In genomic region chr12:57094194-57095160, GRCh38 we compare ENCODE assay signal across 8 cellular contexts. TPM values are rescaled to one million over a fixed set of nuclear protein-coding genes. Genes with fewer than 3 reads are reported as not detected.
DNase-seq lines count a peak whose midpoint lies in the region; ATAC-seq and TF ChIP-seq lines count a peak whose summit lies in the region.

No MANE protein-coding gene starts in this region.

- CTCF ChIA-PET in CD4-positive, alpha-beta T cell (lab: Charles Lee): interaction anchor here (0.9 to 7.6 kb wide), 5 partner anchors 13 to 30 kb away, joined by 3 to 67 read pairs (median 6); partner anchors contain the start of gene STAT6
- CTCF ChIA-PET in OCI-LY7 (lab: Charles Lee; ENCODE audit: unreplicated experiment): interaction anchor here (2.9 kb wide), 1 partner anchor 25 kb away, joined by 10 read pairs; no protein-coding TSS in a partner anchor

- H3K4me2 ChIP-seq in OCI-LY7 (ENCODE audit: low read length) (peak overlapping the region; percentile 54), neural progenitor cell (no peak overlapping the region)

- H3K36me3 Mint-ChIP-seq in CD4-positive, alpha-beta T cell (ENCODE audit: low read depth): peaks cover 94% of the 10 kb centered on the region
- H3K36me3 Mint-ChIP-seq in endodermal cell (ENCODE audit: low read depth) (peaks cover 54% of the 10 kb centered on the region), neural progenitor cell (peaks cover 32% of the 10 kb centered on the region)

- H3K4me1 ChIP-seq in OCI-LY7 (ENCODE audit: insufficient read depth, low read length, poor library complexity, severe bottlenecking) (peaks cover 25% of the 10 kb centered on the region), endodermal cell (ENCODE audit: control insufficient read depth, insufficient read depth, low read length) (peaks cover 3% of the 10 kb centered on the region), neural progenitor cell (peaks cover 17% of the 10 kb centered on the region)

- no peaks in the 10 kb centered on the region for H3K27me3 Mint-ChIP-seq in CD4-positive, alpha-beta T cell
- no peaks in the 10 kb centered on the region for H3K27me3 Mint-ChIP-seq in endodermal cell (ENCODE audit: insufficient read depth)
- peaks cover 6% of the 10 kb centered on the region for H3K27me3 Mint-ChIP-seq in neural progenitor cell (ENCODE audit: insufficient read depth, low read depth)

- WGBS in endodermal cell (ENCODE audit: insufficient coverage in 1 of 2, insufficient read length in 1 of 2), 2 experiments: 70 to 77% methylated on average over 2 to 15 of the region's 15 CpGs

- H3K4me3 ChIP-seq in OCI-LY7 (ENCODE audit: low read depth, low read length, poor library complexity, severe bottlenecking) (no peak overlapping the region), endodermal cell (ENCODE audit: low read length) (no peak overlapping the region), neural progenitor cell (no peak overlapping the region), MG63 (no peak overlapping the region)

- DNase-seq in CD4-positive, alpha-beta T cell: no peak
- no peak for DNase-seq in OCI-LY7 (ENCODE audit: low spot score)
- peak; percentile 59 for DNase-seq in endodermal cell
- DNase-seq in neural progenitor cell (ENCODE audit: low spot score): no peak
- DNase-seq in MG63: no peak
- no peak for DNase-seq in NCI-H510A treated with DMSO at 0.1 percent for 48 hours (lab: John Stamatoyannopoulos, UW)

- no peaks in the 10 kb centered on the region for H3K9me2 ChIP-seq in OCI-LY7 (ENCODE audit: insufficient read depth, low read length)

- H3K9me3 ChIP-seq in CD4-positive, alpha-beta T cell (ENCODE audit: control insufficient read depth, low read length): no peaks in the 10 kb centered on the region
- H3K9me3 ChIP-seq in OCI-LY7 (ENCODE audit: low read length) (no peaks in the 10 kb centered on the region), endodermal cell (ENCODE audit: control insufficient read depth, low read length) (no peaks in the 10 kb centered on the region), neural progenitor cell (ENCODE audit: low read depth) (no peaks in the 10 kb centered on the region), MG63 (no peaks in the 10 kb centered on the region)

- H3K27me3 ChIP-seq in CD4-positive, alpha-beta T cell (ENCODE audit: control insufficient read depth, insufficient read depth, low read length): no peaks in the 10 kb centered on the region
- H3K27me3 ChIP-seq in endodermal cell (ENCODE audit: control insufficient read depth, insufficient read depth, low read length, poor library complexity, severe bottlenecking): no peaks in the 10 kb centered on the region
- H3K27me3 ChIP-seq in neural progenitor cell: no peaks in the 10 kb centered on the region
- H3K27me3 ChIP-seq in MG63: no peaks in the 10 kb centered on the region

- H3K79me2 ChIP-seq in OCI-LY7 (ENCODE audit: insufficient read depth, low read depth, low read length) (no peaks in the 10 kb centered on the region), neural progenitor cell (ENCODE audit: low read depth) (peaks cover 24% of the 10 kb centered on the region)

- no peaks in the 10 kb centered on the region for H3K9me3 Mint-ChIP-seq in CD4-positive, alpha-beta T cell
- no peaks in the 10 kb centered on the region for H3K9me3 Mint-ChIP-seq in endodermal cell
- no peaks in the 10 kb centered on the region for H3K9me3 Mint-ChIP-seq in neural progenitor cell

- TF ChIP-seq CTCF in CD4-positive, alpha-beta T cell (IDR thresholded peaks at IDR 0.05): no peak
- TF ChIP-seq CTCF in OCI-LY7 (conservative IDR thresholded peaks at IDR 0.05; ENCODE audit: low read length) (no peak), endodermal cell (conservative IDR thresholded peaks at IDR 0.05) (no peak), neural progenitor cell (IDR thresholded peaks at IDR 0.05) (no peak)

- H3F3A ChIP-seq in neural progenitor cell (ENCODE audit: low read depth): peaks cover 16% of the 10 kb centered on the region

- H3K36me3 ChIP-seq in OCI-LY7 (ENCODE audit: insufficient read depth, low read length): peaks cover 67% of the 10 kb centered on the region
- H3K36me3 ChIP-seq in endodermal cell (ENCODE audit: control insufficient read depth, insufficient read depth, low read length): peaks cover 19% of the 10 kb centered on the region
- H3K36me3 ChIP-seq in neural progenitor cell: no peaks in the 10 kb centered on the region
- peaks cover 58% of the 10 kb centered on the region for H3K36me3 ChIP-seq in MG63

- BruUV-seq in OCI-LY7 (replicated peaks; lab: Mats Ljungman, UMichigan): no TSS peak

- H3K27ac Mint-ChIP-seq in CD4-positive, alpha-beta T cell: peak overlapping the region; percentile 98
- H3K27ac Mint-ChIP-seq in endodermal cell (peak overlapping the region; percentile 10), neural progenitor cell (peak overlapping the region; percentile 86)

- H3K4me3 Mint-ChIP-seq in CD4-positive, alpha-beta T cell: no peak overlapping the region
- H3K4me3 Mint-ChIP-seq in endodermal cell (no peak overlapping the region), neural progenitor cell (peak overlapping the region; percentile 57)

- intact Hi-C loops in CD4-positive, alpha-beta T cell (cut with DNase I, micrococcal nuclease): no loop called here
- intact Hi-C loops in OCI-LY7 (cut with micrococcal nuclease; ENCODE audit: unreplicated experiment): no loop called here

- POLR2A ChIA-PET in CD4-positive, alpha-beta T cell (lab: Charles Lee): interaction anchor here (0.6 to 14.4 kb wide), 5 partner anchors 13 to 417 kb away, joined by 3 to 344 read pairs (median 15); partner anchors contain the start of genes NEMP1 and STAT6
- POLR2A ChIA-PET in OCI-LY7 (lab: Charles Lee): interaction anchor here (0.6 kb wide), 1 partner anchor 13 kb away, joined by 3 read pairs; no protein-coding TSS in a partner anchor

- H3K9ac ChIP-seq in endodermal cell (ENCODE audit: extremely low read depth, low read length, poor library complexity, severe bottlenecking) (no peak overlapping the region), neural progenitor cell (no peak overlapping the region)

- peak overlapping the region; percentile 69 for H3K27ac ChIP-seq in CD4-positive, alpha-beta T cell (ENCODE audit: low read depth, low read length)
- H3K27ac ChIP-seq in OCI-LY7 (ENCODE audit: low read depth, low read length, poor library complexity, severe bottlenecking) (peak overlapping the region; percentile 6), endodermal cell (ENCODE audit: low read depth, low read length) (peak overlapping the region; percentile 82), neural progenitor cell (no peak overlapping the region)

- H2AFZ ChIP-seq in OCI-LY7 (ENCODE audit: low read length) (no peak overlapping the region), neural progenitor cell (replicated peaks) (no peak overlapping the region)

- ATAC-seq in CD4-positive, alpha-beta T cell (ENCODE audit: poor library complexity): no peak
- ATAC-seq in HG03354 (IDR thresholded peaks at IDR 0.05; ENCODE audit: poor library complexity, severe bottlenecking, unreplicated experiment): no peak
- no peak for ATAC-seq in HG02759 (IDR thresholded peaks at IDR 0.05; ENCODE audit: unreplicated experiment)

- peaks cover 57% of the 10 kb centered on the region for H3K4me1 Mint-ChIP-seq in CD4-positive, alpha-beta T cell (ENCODE audit: low read depth)
- H3K4me1 Mint-ChIP-seq in endodermal cell (peaks cover 9% of the 10 kb centered on the region), neural progenitor cell (peaks cover 56% of the 10 kb centered on the region)

- H4K20me1 ChIP-seq in OCI-LY7 (ENCODE audit: insufficient read depth, low read length) (no peaks in the 10 kb centered on the region), neural progenitor cell (ENCODE audit: low read depth) (peaks cover 38% of the 10 kb centered on the region)

RNA-seq across cellular contexts. Expression of gene NAB2, which starts 5.6 kb away (rescaled TPM):
- total RNA-seq in CD4-positive, alpha-beta T cell: 1 to 10 TPM; 4.8 to 6.1 TPM
- 8.5 and 9.6 TPM in 2 replicates for total RNA-seq in OCI-LY7 (2014; rRNA removed; shearing (Covaris generic))
- total RNA-seq in OCI-LY7 (2022): 4.7 and 6.8 TPM in 2 replicates
- 10 to 100 TPM; 13.5 to 21.7 TPM for total RNA-seq in endodermal cell
- 37.0 TPM for polyA plus RNA-seq in endodermal cell (2013, experiment 1 of 2)
- 34.9 TPM for polyA plus RNA-seq in endodermal cell (2013, experiment 2 of 2)
- total RNA-seq in neural progenitor cell (ENCODE audit: low replicate concordance): 19.8 and 41.3 TPM in 2 replicates
- 28.7 and 45.1 TPM in 2 replicates for total RNA-seq in MG63 (2014; rRNA removed; shearing (Covaris generic); ENCODE audit: low replicate concordance)

RNA-seq across cellular contexts. Expression of gene NEMP1, which starts 15.9 kb away (rescaled TPM):
- 1 to 10 TPM; 7.2 to 9.9 TPM for total RNA-seq in CD4-positive, alpha-beta T cell
- 39.8 and 45.7 TPM in 2 replicates for total RNA-seq in OCI-LY7 (2014; rRNA removed; shearing (Covaris generic))
- total RNA-seq in OCI-LY7 (2022): 85.2 and 86.3 TPM in 2 replicates
- 10 to 100 TPM; 36.3 to 52.6 TPM for total RNA-seq in endodermal cell
- 32.8 TPM for polyA plus RNA-seq in endodermal cell (2013, experiment 1 of 2)
- polyA plus RNA-seq in endodermal cell (2013, experiment 2 of 2): 30.2 TPM
- total RNA-seq in neural progenitor cell (ENCODE audit: low replicate concordance): 55.3 and 72.0 TPM in 2 replicates
- 14.6 and 14.9 TPM in 2 replicates for total RNA-seq in MG63 (2014; rRNA removed; shearing (Covaris generic); ENCODE audit: low replicate concordance)

RNA-seq across cellular contexts. Expression of gene STAT6, which starts 16.7 kb away (rescaled TPM):
- total RNA-seq in CD4-positive, alpha-beta T cell: 100 to 1,000 TPM; 133 to 144 TPM
- 72.3 and 73.6 TPM in 2 replicates for total RNA-seq in OCI-LY7 (2014; rRNA removed; shearing (Covaris generic))
- total RNA-seq in OCI-LY7 (2022) (118 and 128 TPM in 2 replicates), endodermal cell (100 to 1,000 TPM in 1 of 2 donors, 10 to 100 TPM in 1; 60.2 to 102 TPM), neural progenitor cell (ENCODE audit: low replicate concordance) (12.9 and 21.6 TPM in 2 replicates)
- polyA plus RNA-seq in endodermal cell (2013, experiment 1 of 2): 37.7 TPM
- polyA plus RNA-seq in endodermal cell (2013, experiment 2 of 2): 30.1 TPM
- total RNA-seq in MG63 (2014; rRNA removed; shearing (Covaris generic); ENCODE audit: low replicate concordance): 53.6 and 59.7 TPM in 2 replicates

RNA-seq across cellular contexts. Expression of gene LRP1, which starts 33.8 kb away (rescaled TPM):
- 1 to 10 TPM; 6.6 to 8.5 TPM for total RNA-seq in CD4-positive, alpha-beta T cell
- 1.1 and 2.2 TPM in 2 replicates for total RNA-seq in OCI-LY7 (2014; rRNA removed; shearing (Covaris generic))
- total RNA-seq in OCI-LY7 (2022) (2.3 and 4.4 TPM in 2 replicates), endodermal cell (10 to 100 TPM; 74.5 to 87.7 TPM), neural progenitor cell (ENCODE audit: low replicate concordance) (13.9 and 31.9 TPM in 2 replicates)
- 42.2 TPM for polyA plus RNA-seq in endodermal cell (2013, experiment 1 of 2)
- 43.6 TPM for polyA plus RNA-seq in endodermal cell (2013, experiment 2 of 2)
- total RNA-seq in MG63 (2014; rRNA removed; shearing (Covaris generic); ENCODE audit: low replicate concordance): 29.1 and 39.0 TPM in 2 replicates

RNA-seq across cellular contexts. Expression of gene MYO1A, which starts 44.5 kb away (rescaled TPM):
- 1 to 10 TPM; 1.0 to 1.1 TPM for total RNA-seq in CD4-positive, alpha-beta T cell
- total RNA-seq in OCI-LY7 (2014; rRNA removed; shearing (Covaris generic)): 0.05 and 0.47 TPM in 2 replicates
- total RNA-seq in OCI-LY7 (2022) (0.19 and 0.79 TPM in 2 replicates), endodermal cell (1 to 10 TPM in 1 of 2 donors, under 1 TPM in 1; 0.77 to 1.7 TPM), neural progenitor cell (ENCODE audit: low replicate concordance) (0.19 TPM in 1 of 2 replicates, not detected in the other)
- 1.1 TPM for polyA plus RNA-seq in endodermal cell (2013, experiment 1 of 2)
- polyA plus RNA-seq in endodermal cell (2013, experiment 2 of 2): 0.12 TPM
- total RNA-seq in MG63 (2014; rRNA removed; shearing (Covaris generic); ENCODE audit: low replicate concordance): not detected in 2 replicates

Comparison
In these comparisons a context has a peak if more than half of its experiments do, and no peak if none do; other contexts are left out.
1. H3K27ac Mint-ChIP-seq: peak in every context shown above with its lines; median percentile 98 in CD4-positive, alpha-beta T cell; 86 in neural progenitor cell; 10 in endodermal cell.